ENCODE assay signal across 13 cellular contexts in genomic region chr22:30313527-30314385, GRCh38. TPM values are rescaled to one million over a fixed set of nuclear protein-coding genes. Genes with fewer than 3 reads are reported as not detected.
A peak's percentile ranks its signal among the peaks of the same experiment; 100 is the strongest.
DNase-seq lines count a peak whose midpoint lies in the region; ATAC-seq, FAIRE-seq and TF ChIP-seq lines count a peak whose summit lies in the region.
"Had no signal": no experiment of that assay in that cellular context is flagged by ENCODE, and none has a peak within 500 bp of the region (broad histone marks: within the 10 kb centered on the region; RNA-seq: fewer than 3 reads in every experiment).

No MANE protein-coding gene starts in this region.

- peaks cover 33% of the 10 kb centered on the region for H3K36me3 Mint-ChIP-seq in T-helper 1 cell treated with Interleukin-12 subunit alpha and Interleukin-12 subunit beta and Interleukin-4 antibody, amounts not matched to agents 30 μg/mL and 1 μg/mL, for 36 hours (ENCODE audit: low read depth)
- peaks cover 26% of the 10 kb centered on the region for H3K36me3 Mint-ChIP-seq in stimulated activated memory B cell treated with anti-CD40 and anti-IgM and Interleukin-4, amounts not matched to agents 10 μg/mL and 1 μg/mL and 100 μg/mL, for 72 hours

- H3K4me3 Mint-ChIP-seq in T-helper 1 cell treated with Interleukin-12 subunit alpha and Interleukin-12 subunit beta and Interleukin-4 antibody, amounts not matched to agents 30 μg/mL and 1 μg/mL, for 36 hours, result no peak overlapping the region
- no peak overlapping the region for H3K4me3 Mint-ChIP-seq in stimulated activated memory B cell treated with anti-CD40 and anti-IgM and Interleukin-4, amounts not matched to agents 10 μg/mL and 1 μg/mL and 100 μg/mL, for 72 hours

- H3K9ac ChIP-seq in HepG2 (ENCODE audit: insufficient read depth, low read depth, low read length), result no peak overlapping the region

- H3K4me1 Mint-ChIP-seq in T-helper 1 cell treated with Interleukin-12 subunit alpha and Interleukin-12 subunit beta and Interleukin-4 antibody, amounts not matched to agents 30 μg/mL and 1 μg/mL, for 36 hours (ENCODE audit: low read depth), result peaks cover 83% of the 10 kb centered on the region
- H3K4me1 Mint-ChIP-seq in stimulated activated memory B cell treated with anti-CD40 and anti-IgM and Interleukin-4, amounts not matched to agents 10 μg/mL and 1 μg/mL and 100 μg/mL, for 72 hours, result peaks cover 87% of the 10 kb centered on the region

- no peak for TF ChIP-seq POLR2A in HepG2 (IDR thresholded peaks at IDR 0.05; ENCODE audit: insufficient read depth in 1 of 2, low read depth in 2 of 2, low read length in 2 of 2)

- in situ Hi-C loops in HepG2 (cut with HindIII; ENCODE audit: extremely low pct_ligation_motif_present, low pct_unique_long_range_greater_than_20kb), result no loop called here

- no peaks in the 10 kb centered on the region for H3K9me3 Mint-ChIP-seq in T-helper 1 cell treated with Interleukin-12 subunit alpha and Interleukin-12 subunit beta and Interleukin-4 antibody, amounts not matched to agents 30 μg/mL and 1 μg/mL, for 36 hours
- H3K9me3 Mint-ChIP-seq in stimulated activated memory B cell treated with anti-CD40 and anti-IgM and Interleukin-4, amounts not matched to agents 10 μg/mL and 1 μg/mL and 100 μg/mL, for 72 hours, result no peaks in the 10 kb centered on the region

- H3K27ac Mint-ChIP-seq in T-helper 1 cell treated with Interleukin-12 subunit alpha and Interleukin-12 subunit beta and Interleukin-4 antibody, amounts not matched to agents 30 μg/mL and 1 μg/mL, for 36 hours, result peak overlapping the region; percentile 57
- peak overlapping the region; percentile 82 for H3K27ac Mint-ChIP-seq in stimulated activated memory B cell treated with anti-CD40 and anti-IgM and Interleukin-4, amounts not matched to agents 10 μg/mL and 1 μg/mL and 100 μg/mL, for 72 hours

- WGBS in esophagus, 2 donors, result 64 to 65% methylated on average over 6 of the region's 8 CpGs
- WGBS in HepG2 (ENCODE audit: low lambda C conversion rate), result 94% methylated on average over 7 of the region's 8 CpGs

- H3K4me2 ChIP-seq in HepG2 (ENCODE audit: low read depth, low read length), result no peak overlapping the region

- H3K36me3 ChIP-seq in esophagus (ENCODE audit: control insufficient read depth in 2 of 2, insufficient read depth in 2 of 2, low read length in 1 of 2), result peaks cover 0 to 9% of the 10 kb centered on the region in 2 donors
- no peaks in the 10 kb centered on the region for H3K36me3 ChIP-seq in HepG2 (replicated peaks in 1 of 2; ENCODE audit: control insufficient read depth in 1 of 2, insufficient read depth in 2 of 2, low read length in 2 of 2)

- no peaks in the 10 kb centered on the region for H4K20me1 ChIP-seq in HepG2 (ENCODE audit: insufficient read depth, low read length)

- H3K27me3 ChIP-seq in esophagus (ENCODE audit: control insufficient read depth in 1 of 2, insufficient read depth in 2 of 2, low read length in 2 of 2) (no peaks in the 10 kb centered on the region), HepG2 (ENCODE audit: control insufficient read depth in 1 of 2, insufficient read depth in 2 of 2, low read length in 2 of 2) (no peaks in the 10 kb centered on the region)

- H3K4me1 ChIP-seq in esophagus (ENCODE audit: control insufficient read depth in 2 of 2, insufficient read depth in 2 of 2, low read length in 1 of 2), result peaks cover 18 to 61% of the 10 kb centered on the region in 2 donors
- H3K4me1 ChIP-seq in HepG2 (ENCODE audit: insufficient read depth, low read length), result peaks cover 35% of the 10 kb centered on the region

- no peaks in the 10 kb centered on the region for H3K27me3 Mint-ChIP-seq in T-helper 1 cell treated with Interleukin-12 subunit alpha and Interleukin-12 subunit beta and Interleukin-4 antibody, amounts not matched to agents 30 μg/mL and 1 μg/mL, for 36 hours (ENCODE audit: low read depth)
- no peaks in the 10 kb centered on the region for H3K27me3 Mint-ChIP-seq in stimulated activated memory B cell treated with anti-CD40 and anti-IgM and Interleukin-4, amounts not matched to agents 10 μg/mL and 1 μg/mL and 100 μg/mL, for 72 hours

- intact Hi-C loops in HepG2 (cut with micrococcal nuclease; ENCODE audit: unreplicated experiment), result no loop called here

- TF ChIP-seq RAD21 in HepG2 (CRISPR knock-in tag; IDR thresholded peaks at IDR 0.05), result no peak

- no peak overlapping the region for H2AFZ ChIP-seq in HepG2 (ENCODE audit: low read length)

- POLR2A ChIA-PET in HepG2 (lab: Yijun Ruan, JAX), result interaction anchor here (0.7 kb wide), 1 partner anchor 66 kb away, joined by 3 read pairs; no protein-coding TSS in a partner anchor

- TF ChIP-seq EP300 in HepG2 (IDR thresholded peaks at IDR 0.05; ENCODE audit: low read depth in 2 of 2, low read length in 2 of 2), result no peak
- no peak for TF ChIP-seq EP300 in HepG2 (CRISPR knock-in tag; IDR thresholded peaks at IDR 0.05; ENCODE audit: borderline replicate concordance)

- DNase-seq in T-helper 1 cell (no peak), NCI-H2029 treated with DMSO at 0.1 percent for 48 hours (lab: John Stamatoyannopoulos, UW) (no peak), HepG2 (ENCODE audit: low spot score) (no peak)
- DNase-seq: NCI-H69; stimulated activated CD4-positive, alpha-beta T cell treated with anti-CD3 and anti-CD28 coated beads, Interleukin-12 subunit alpha, Interleukin-12 subunit beta, amount 100 ng/mL, for 4 hours; stimulated activated CD8-positive, alpha-beta memory T cell treated with anti-CD3 and anti-CD28 coated beads, Interleukin-4, amount 100 ng/mL, for 48 hours had no signal

- H3K79me2 ChIP-seq in HepG2 (ENCODE audit: insufficient read depth, low read length), result no peaks in the 10 kb centered on the region

- TF ChIP-seq CTCF in HepG2 (CRISPR knock-in tag; IDR thresholded peaks at IDR 0.05), result no peak

- ATAC-seq in SK-N-SH treated with all-trans-retinoic acid at 6 μM for 48 hours, result peak; percentile 15; the same call in 1 of the 3 replicates
- no peak for ATAC-seq in stimulated activated memory B cell treated with anti-CD40 and anti-IgM and Interleukin-4, amounts not matched to agents 10 μg/mL and 1 μg/mL and 100 μg/mL, for 72 hours
- ATAC-seq in HG03025 (IDR thresholded peaks at IDR 0.05; ENCODE audit: low FRiP score, unreplicated experiment), result no peak
- no peak for ATAC-seq in HepG2

- H3K9me3 ChIP-seq in esophagus (ENCODE audit: control insufficient read depth in 2 of 2, insufficient read depth in 1 of 2, low read depth in 1 of 2, low read length in 1 of 2), result no peaks in the 10 kb centered on the region
- H3K9me3 ChIP-seq in HepG2 (ENCODE audit: low read length), result no peaks in the 10 kb centered on the region

- H3K4me3 ChIP-seq in esophagus (ENCODE audit: low read depth in 1 of 2, low read length in 2 of 2), result no peak overlapping the region
- no peak overlapping the region for H3K4me3 ChIP-seq in HepG2 (replicated peaks in 1 of 3; ENCODE audit: insufficient read depth in 1 of 3, low read depth in 2 of 3, low read length in 3 of 3)

- FAIRE-seq in HepG2 (lab: Jason Lieb, UNC), result no peak
- FAIRE-seq: endothelial cell of umbilical vein had no signal

- H3K27ac ChIP-seq in esophagus (ENCODE audit: low read depth in 2 of 2, low read length in 1 of 2), result peak overlapping the region; percentile 71 to 83
- H3K27ac ChIP-seq in HepG2 (ENCODE audit: extremely low read length, insufficient read depth, low read length), result no peak overlapping the region
- H3K27ac ChIP-seq: 22Rv1 had no signal

- CTCF ChIA-PET in HepG2 (lab: Yijun Ruan, JAX; ENCODE audit: low intra/inter-chr PET ratio, low total read pairs), result no interaction called here

- no TSS peak for BruUV-seq in HepG2 (replicated peaks; lab: Mats Ljungman, UMichigan)

RNA-seq across cellular contexts. Expression of gene TBC1D10A, which starts 13.0 kb away (rescaled TPM):
- polyA plus RNA-seq in esophagus (10 to 100 TPM; 30.4 to 35.3 TPM), HepG2 (2011; rRNA removed) (4.9 and 6.0 TPM in 2 replicates)
- total RNA-seq in HepG2 (2016; rRNA removed; fragmentation: Illumina TruSeq; extraction: Trizol), result 3.6 and 4.2 TPM in 2 replicates
- 1.3 and 1.7 TPM in 2 replicates for total RNA-seq in HepG2 (2016; cell fraction: cytosol; rRNA removed; fragmentation: Illumina TruSeq; extraction: Trizol; ENCODE audit: low read depth)
- 2.7 and 5.3 TPM in 2 replicates for total RNA-seq in HepG2 (2016; cell fraction: insoluble cytoplasmic fraction; rRNA removed; fragmentation: Illumina TruSeq; extraction: Trizol)
- 2.2 and 2.6 TPM in 2 replicates for total RNA-seq in HepG2 (2016; cell fraction: membrane; rRNA removed; fragmentation: Illumina TruSeq; extraction: Trizol)
- 3.0 and 3.7 TPM in 2 replicates for total RNA-seq in HepG2 (2016; cell fraction: nucleus; rRNA removed; fragmentation: Illumina TruSeq; extraction: Trizol)
- polyA plus RNA-seq in HepG2 (2011; cell fraction: cytosol; rRNA removed), result 3.5 and 5.6 TPM in 2 replicates
- polyA plus RNA-seq in HepG2 (2011; cell fraction: nucleus; rRNA removed), result 13.6 and 14.3 TPM in 2 replicates
- 3.8 and 4.0 TPM in 2 replicates for polyA plus RNA-seq in HepG2 (2012)
- 0.68 and 0.98 TPM in 2 replicates for polyA plus RNA-seq in HepG2 (2016; cell fraction: cytosol; fragmentation: Illumina TruSeq; extraction: Trizol; ENCODE audit: low read depth)
- 3.0 and 4.4 TPM in 2 replicates for polyA plus RNA-seq in HepG2 (2016; cell fraction: insoluble cytoplasmic fraction; fragmentation: Illumina TruSeq; extraction: Trizol; ENCODE audit: low read depth)
- polyA plus RNA-seq in HepG2 (2016; cell fraction: membrane; fragmentation: Illumina TruSeq; extraction: Trizol; ENCODE audit: low read depth), result 0.73 and 1.0 TPM in 2 replicates
- polyA plus RNA-seq in HepG2 (2016; cell fraction: nucleus; fragmentation: Illumina TruSeq; extraction: Trizol; ENCODE audit: insufficient read depth, low read depth), result 6.5 and 9.4 TPM in 2 replicates
- 3.0 and 10.8 TPM in 2 replicates for polyA minus RNA-seq in HepG2 (2011; rRNA and poly(A)+ RNA removed; ENCODE audit: low replicate concordance)
- 4.6 and 5.8 TPM in 2 replicates for polyA minus RNA-seq in HepG2 (2011; cell fraction: cytosol; rRNA and poly(A)+ RNA removed)
- 7.8 and 10.4 TPM in 2 replicates for polyA minus RNA-seq in HepG2 (2011; cell fraction: nucleus; rRNA and poly(A)+ RNA removed)

RNA-seq across cellular contexts. Expression of gene CASTOR1, which starts 24.5 kb away (rescaled TPM):
- 10 to 100 TPM; 29.7 to 39.3 TPM for polyA plus RNA-seq in esophagus
- 1.1 and 2.6 TPM in 2 replicates for total RNA-seq in HepG2 (2016; rRNA removed; fragmentation: Illumina TruSeq; extraction: Trizol)
- total RNA-seq in HepG2 (2016; cell fraction: cytosol; rRNA removed; fragmentation: Illumina TruSeq; extraction: Trizol; ENCODE audit: low read depth), result 0.81 and 0.88 TPM in 2 replicates
- total RNA-seq in HepG2 (2016; cell fraction: insoluble cytoplasmic fraction; rRNA removed; fragmentation: Illumina TruSeq; extraction: Trizol), result 0.70 and 1.2 TPM in 2 replicates
- 2.4 and 2.9 TPM in 2 replicates for total RNA-seq in HepG2 (2016; cell fraction: membrane; rRNA removed; fragmentation: Illumina TruSeq; extraction: Trizol)
- total RNA-seq in HepG2 (2016; cell fraction: nucleus; rRNA removed; fragmentation: Illumina TruSeq; extraction: Trizol), result 1.6 and 2.3 TPM in 2 replicates
- 4.4 and 6.2 TPM in 2 replicates for polyA plus RNA-seq in HepG2 (2011; rRNA removed)
- 2.6 and 3.9 TPM in 2 replicates for polyA plus RNA-seq in HepG2 (2011; cell fraction: cytosol; rRNA removed)
- polyA plus RNA-seq in HepG2 (2011; cell fraction: nucleus; rRNA removed), result 14.3 and 18.8 TPM in 2 replicates
- polyA plus RNA-seq in HepG2 (2012), result 2.3 and 2.7 TPM in 2 replicates
- polyA plus RNA-seq in HepG2 (2016; cell fraction: cytosol; fragmentation: Illumina TruSeq; extraction: Trizol; ENCODE audit: low read depth), result 0.41 and 0.72 TPM in 2 replicates
- polyA plus RNA-seq in HepG2 (2016; cell fraction: insoluble cytoplasmic fraction; fragmentation: Illumina TruSeq; extraction: Trizol; ENCODE audit: low read depth), result 0.73 and 1.3 TPM in 2 replicates
- polyA plus RNA-seq in HepG2 (2016; cell fraction: membrane; fragmentation: Illumina TruSeq; extraction: Trizol; ENCODE audit: low read depth), result 0.99 and 1.3 TPM in 2 replicates
- 2.4 TPM in 1 of 2 replicates, not detected in the other for polyA plus RNA-seq in HepG2 (2016; cell fraction: nucleus; fragmentation: Illumina TruSeq; extraction: Trizol; ENCODE audit: insufficient read depth, low read depth)
- polyA minus RNA-seq in HepG2 (2011; rRNA and poly(A)+ RNA removed; ENCODE audit: low replicate concordance), result 1.4 and 5.7 TPM in 2 replicates
- polyA minus RNA-seq in HepG2 (2011; cell fraction: cytosol; rRNA and poly(A)+ RNA removed), result 0.97 and 1.6 TPM in 2 replicates
- polyA minus RNA-seq in HepG2 (2011; cell fraction: nucleus; rRNA and poly(A)+ RNA removed), result 2.3 and 2.9 TPM in 2 replicates

RNA-seq across cellular contexts. Expression of gene SF3A1, which starts 42.9 kb away (rescaled TPM):
- polyA plus RNA-seq in esophagus (10 to 100 TPM; 14.3 to 23.1 TPM), HepG2 (2011; rRNA removed) (10.0 and 16.2 TPM in 2 replicates)
- 22.0 and 31.8 TPM in 2 replicates for total RNA-seq in HepG2 (2016; rRNA removed; fragmentation: Illumina TruSeq; extraction: Trizol)
- total RNA-seq in HepG2 (2016; cell fraction: cytosol; rRNA removed; fragmentation: Illumina TruSeq; extraction: Trizol; ENCODE audit: low read depth), result 9.8 and 11.6 TPM in 2 replicates
- 20.9 and 27.0 TPM in 2 replicates for total RNA-seq in HepG2 (2016; cell fraction: insoluble cytoplasmic fraction; rRNA removed; fragmentation: Illumina TruSeq; extraction: Trizol)
- total RNA-seq in HepG2 (2016; cell fraction: membrane; rRNA removed; fragmentation: Illumina TruSeq; extraction: Trizol), result 13.8 and 16.2 TPM in 2 replicates
- total RNA-seq in HepG2 (2016; cell fraction: nucleus; rRNA removed; fragmentation: Illumina TruSeq; extraction: Trizol), result 23.6 and 29.5 TPM in 2 replicates
- polyA plus RNA-seq in HepG2 (2011; cell fraction: cytosol; rRNA removed), result 5.3 and 6.6 TPM in 2 replicates
- 42.5 and 51.9 TPM in 2 replicates for polyA plus RNA-seq in HepG2 (2011; cell fraction: nucleus; rRNA removed)
- polyA plus RNA-seq in HepG2 (2012), result 38.4 and 47.2 TPM in 2 replicates
- 5.6 and 6.5 TPM in 2 replicates for polyA plus RNA-seq in HepG2 (2016; cell fraction: cytosol; fragmentation: Illumina TruSeq; extraction: Trizol; ENCODE audit: low read depth)
- polyA plus RNA-seq in HepG2 (2016; cell fraction: insoluble cytoplasmic fraction; fragmentation: Illumina TruSeq; extraction: Trizol; ENCODE audit: low read depth), result 22.2 and 52.1 TPM in 2 replicates
- 8.5 and 15.3 TPM in 2 replicates for polyA plus RNA-seq in HepG2 (2016; cell fraction: membrane; fragmentation: Illumina TruSeq; extraction: Trizol; ENCODE audit: low read depth)
- polyA plus RNA-seq in HepG2 (2016; cell fraction: nucleus; fragmentation: Illumina TruSeq; extraction: Trizol; ENCODE audit: insufficient read depth, low read depth), result 40.6 and 47.6 TPM in 2 replicates
- polyA minus RNA-seq in HepG2 (2011; rRNA and poly(A)+ RNA removed; ENCODE audit: low replicate concordance), result 43.5 and 95.1 TPM in 2 replicates
- 61.1 and 71.4 TPM in 2 replicates for polyA minus RNA-seq in HepG2 (2011; cell fraction: cytosol; rRNA and poly(A)+ RNA removed)
- 49.2 and 53.6 TPM in 2 replicates for polyA minus RNA-seq in HepG2 (2011; cell fraction: nucleus; rRNA and poly(A)+ RNA removed)

RNA-seq across cellular contexts. Expression of gene CCDC157, which starts 43.1 kb away (rescaled TPM):
- polyA plus RNA-seq in esophagus (1 to 10 TPM; 1.6 to 2.2 TPM), HepG2 (2011; rRNA removed) (1.4 and 2.3 TPM in 2 replicates)
- total RNA-seq in HepG2 (2016; rRNA removed; fragmentation: Illumina TruSeq; extraction: Trizol), result 0.98 and 1.6 TPM in 2 replicates
- total RNA-seq in HepG2 (2016; cell fraction: cytosol; rRNA removed; fragmentation: Illumina TruSeq; extraction: Trizol; ENCODE audit: low read depth), result 2.1 and 2.2 TPM in 2 replicates
- total RNA-seq in HepG2 (2016; cell fraction: insoluble cytoplasmic fraction; rRNA removed; fragmentation: Illumina TruSeq; extraction: Trizol), result 0.79 and 1.9 TPM in 2 replicates
- total RNA-seq in HepG2 (2016; cell fraction: membrane; rRNA removed; fragmentation: Illumina TruSeq; extraction: Trizol), result 1.9 and 3.1 TPM in 2 replicates
- 1.4 and 1.6 TPM in 2 replicates for total RNA-seq in HepG2 (2016; cell fraction: nucleus; rRNA removed; fragmentation: Illumina TruSeq; extraction: Trizol)
- 1.1 and 1.8 TPM in 2 replicates for polyA plus RNA-seq in HepG2 (2011; cell fraction: cytosol; rRNA removed)
- polyA plus RNA-seq in HepG2 (2011; cell fraction: nucleus; rRNA removed), result 5.8 and 7.1 TPM in 2 replicates
- polyA plus RNA-seq in HepG2 (2012), result 0.64 and 1.3 TPM in 2 replicates
- polyA plus RNA-seq in HepG2 (2016; cell fraction: cytosol; fragmentation: Illumina TruSeq; extraction: Trizol; ENCODE audit: low read depth), result 3.4 and 4.1 TPM in 2 replicates
- polyA plus RNA-seq in HepG2 (2016; cell fraction: insoluble cytoplasmic fraction; fragmentation: Illumina TruSeq; extraction: Trizol; ENCODE audit: low read depth), result 1.2 and 1.5 TPM in 2 replicates
- polyA plus RNA-seq in HepG2 (2016; cell fraction: membrane; fragmentation: Illumina TruSeq; extraction: Trizol; ENCODE audit: low read depth), result 2.2 and 3.2 TPM in 2 replicates
- 3.1 and 3.2 TPM in 2 replicates for polyA plus RNA-seq in HepG2 (2016; cell fraction: nucleus; fragmentation: Illumina TruSeq; extraction: Trizol; ENCODE audit: insufficient read depth, low read depth)
- 2.6 and 4.7 TPM in 2 replicates for polyA minus RNA-seq in HepG2 (2011; rRNA and poly(A)+ RNA removed; ENCODE audit: low replicate concordance)
- 0.79 and 1.4 TPM in 2 replicates for polyA minus RNA-seq in HepG2 (2011; cell fraction: cytosol; rRNA and poly(A)+ RNA removed)
- polyA minus RNA-seq in HepG2 (2011; cell fraction: nucleus; rRNA and poly(A)+ RNA removed), result 1.9 and 3.0 TPM in 2 replicates

RNA-seq across cellular contexts. Expression of gene OSM, which starts 47.1 kb away (rescaled TPM):
- polyA plus RNA-seq in esophagus (under 1 TPM; 0.22 to 0.63 TPM), HepG2 (2011; rRNA removed) (0.07 TPM in 1 of 2 replicates, not detected in the other)
- total RNA-seq in HepG2 (2016; rRNA removed; fragmentation: Illumina TruSeq; extraction: Trizol), result not detected in 2 replicates
- not detected in 2 replicates for total RNA-seq in HepG2 (2016; cell fraction: cytosol; rRNA removed; fragmentation: Illumina TruSeq; extraction: Trizol; ENCODE audit: low read depth)
- total RNA-seq in HepG2 (2016; cell fraction: insoluble cytoplasmic fraction; rRNA removed; fragmentation: Illumina TruSeq; extraction: Trizol), result not detected in 2 replicates
- total RNA-seq in HepG2 (2016; cell fraction: membrane; rRNA removed; fragmentation: Illumina TruSeq; extraction: Trizol), result not detected in 2 replicates
- total RNA-seq in HepG2 (2016; cell fraction: nucleus; rRNA removed; fragmentation: Illumina TruSeq; extraction: Trizol), result not detected in 2 replicates
- 0.05 TPM in 1 of 2 replicates, not detected in the other for polyA plus RNA-seq in HepG2 (2011; cell fraction: cytosol; rRNA removed)
- polyA plus RNA-seq in HepG2 (2011; cell fraction: nucleus; rRNA removed), result not detected in 2 replicates
- 0.07 TPM in 1 of 2 replicates, not detected in the other for polyA plus RNA-seq in HepG2 (2012)
- not detected in 2 replicates for polyA plus RNA-seq in HepG2 (2016; cell fraction: cytosol; fragmentation: Illumina TruSeq; extraction: Trizol; ENCODE audit: low read depth)
- polyA plus RNA-seq in HepG2 (2016; cell fraction: insoluble cytoplasmic fraction; fragmentation: Illumina TruSeq; extraction: Trizol; ENCODE audit: low read depth), result not detected in 2 replicates
- polyA plus RNA-seq in HepG2 (2016; cell fraction: membrane; fragmentation: Illumina TruSeq; extraction: Trizol; ENCODE audit: low read depth), result not detected in 2 replicates
- polyA plus RNA-seq in HepG2 (2016; cell fraction: nucleus; fragmentation: Illumina TruSeq; extraction: Trizol; ENCODE audit: insufficient read depth, low read depth), result not detected in 2 replicates
- polyA minus RNA-seq in HepG2 (2011; rRNA and poly(A)+ RNA removed; ENCODE audit: low replicate concordance), result not detected in 2 replicates
- polyA minus RNA-seq in HepG2 (2011; cell fraction: cytosol; rRNA and poly(A)+ RNA removed), result not detected in 2 replicates
- not detected in 2 replicates for polyA minus RNA-seq in HepG2 (2011; cell fraction: nucleus; rRNA and poly(A)+ RNA removed)
- total RNA-seq: endothelial cell of umbilical vein had no signal
- polyA plus RNA-seq: endothelial cell of umbilical vein had no signal
